ENCODE assay signal across 9 cellular contexts in the genomic region with DNA sequence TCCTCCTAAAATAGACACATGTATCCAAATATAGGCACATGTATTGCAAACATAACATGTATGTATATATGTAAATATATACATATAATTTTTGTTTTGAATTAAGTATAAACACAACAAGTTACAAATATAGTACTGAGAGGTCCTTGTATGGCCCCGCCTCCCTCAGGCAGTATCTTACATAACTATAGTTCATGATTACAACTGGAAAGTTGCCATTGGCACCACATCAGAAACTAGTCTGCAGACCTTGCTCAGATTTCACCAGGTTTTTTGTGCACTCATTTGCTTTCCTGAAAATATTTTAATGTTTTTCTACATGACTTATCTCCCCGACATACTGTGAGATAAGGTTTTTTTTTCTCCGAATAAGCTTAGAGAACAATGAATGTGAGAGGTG. TPM values are rescaled to one million over a fixed set of nuclear protein-coding genes. Genes with fewer than 3 reads are reported as not detected.
"Had no signal": no experiment of that assay in that cellular context is flagged by ENCODE, and none has a peak within 500 bp of the region (broad histone marks: within the 10 kb centered on the region; RNA-seq: fewer than 3 reads in every experiment).

No MANE protein-coding gene starts in this region.

RNA-seq across cellular contexts. Expression of a gene that starts 5.2 kb away (rescaled TPM):
- total RNA-seq: M059J, NCI-H460, PC-9, Right ventricle myocardium inferior, RPMI7951, SK-MEL-5 had no signal
- polyA plus RNA-seq: K562 had no signal

RNA-seq across cellular contexts. Expression of a gene that starts 32.8 kb away (rescaled TPM):
- total RNA-seq: M059J, NCI-H460, OCI-LY7, PC-9, Right ventricle myocardium inferior, RPMI7951, SJCRH30, SK-MEL-5 had no signal
